7 cellular contexts compared by ENCODE assay signal in the genomic region with DNA sequence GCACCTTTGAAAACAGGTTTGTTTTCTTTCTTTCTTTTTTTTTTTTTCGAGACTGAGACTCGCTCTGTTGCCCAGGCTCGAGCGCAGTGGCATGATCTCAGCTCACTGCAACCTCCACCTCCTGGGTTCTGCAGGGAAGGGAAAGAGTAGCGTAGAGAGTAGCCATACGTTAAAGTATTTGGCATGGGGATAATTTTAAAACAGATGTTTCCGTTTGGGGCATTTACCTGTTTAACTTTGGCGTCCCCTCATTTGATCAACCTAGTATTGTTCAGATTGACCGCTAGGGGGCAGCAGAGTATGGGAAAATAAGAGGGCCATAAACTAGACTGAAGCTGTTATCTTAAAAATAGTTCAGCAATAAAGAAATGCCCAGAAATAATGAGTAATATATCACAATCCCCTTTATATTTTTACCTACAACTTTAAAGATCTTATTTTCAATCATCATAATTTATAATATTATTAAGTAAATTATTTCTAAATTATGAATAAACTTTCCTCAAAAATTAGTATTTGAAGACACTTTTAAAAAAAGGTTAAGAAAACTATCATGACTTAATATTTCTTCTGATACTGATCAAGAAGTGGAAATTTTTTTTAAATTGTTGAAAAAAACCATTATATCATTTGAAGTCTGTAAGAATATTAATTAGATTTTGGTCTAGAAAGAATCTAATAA. TPM values are rescaled to one million over a fixed set of nuclear protein-coding genes. Genes with fewer than 3 reads are reported as not detected.
DNase-seq lines count a peak whose midpoint lies in the region; ATAC-seq and TF ChIP-seq lines count a peak whose summit lies in the region.

No MANE protein-coding gene starts in this region.

- no peaks in the 10 kb centered on the region for H3K36me3 ChIP-seq in kidney epithelial cell (ENCODE audit: control insufficient read depth, insufficient read depth, low read length)

- H3K4me3 ChIP-seq in kidney epithelial cell (ENCODE audit: low read depth, low read length): peak overlapping the region; percentile 33

- peak; percentile 80 for TF ChIP-seq CTCF in VCaP (conservative IDR thresholded peaks at IDR 0.05)
- TF ChIP-seq CTCF in kidney epithelial cell (IDR thresholded peaks at IDR 0.05; ENCODE audit: insufficient read depth, low read length, poor library complexity, severe bottlenecking): peak; percentile 68

- H3K27ac ChIP-seq in VCaP (no peak overlapping the region), caudate nucleus (ENCODE audit: low read depth, low read length) (no peak overlapping the region)

- H3K27me3 ChIP-seq in kidney epithelial cell (ENCODE audit: control insufficient read depth, insufficient read depth, low read length): no peaks in the 10 kb centered on the region

- ATAC-seq in GM18499 (IDR thresholded peaks at IDR 0.05; ENCODE audit: insufficient read depth, unreplicated experiment): peak; percentile 68
- ATAC-seq in HG02885 (IDR thresholded peaks at IDR 0.05; ENCODE audit: poor library complexity, unreplicated experiment): peak; percentile 91

- DNase-seq in NCI-H2107 treated with DMSO at 0.1 percent for 48 hours (lab: John Stamatoyannopoulos, UW; ENCODE audit: unreplicated experiment) (peak; percentile 51), caudate nucleus (lab: John Stamatoyannopoulos, UW) (peak in 38 of 61 donors; percentile 2 to 52 (median 20)), kidney epithelial cell (ENCODE audit: low read depth) (peak; percentile 12)
- DNase-seq in stimulated activated CD4-positive, alpha-beta T cell treated with anti-CD3 and anti-CD28 coated beads, Interleukin-2, amount 100 ng/mL, for 4 hours (ENCODE audit: low read depth): peak; percentile 50

RNA-seq across cellular contexts. Expression of a gene that starts 7.6 kb away (rescaled TPM):
- not detected in 2 replicates for total RNA-seq in kidney epithelial cell

RNA-seq across cellular contexts. Expression of a gene that starts 17.5 kb away (rescaled TPM):
- 35.8 and 42.2 TPM in 2 replicates for total RNA-seq in kidney epithelial cell

RNA-seq across cellular contexts. Expression of a gene that starts 22.0 kb away (rescaled TPM):
- not detected in 2 replicates for total RNA-seq in kidney epithelial cell

RNA-seq across cellular contexts. Expression of a gene that starts 39.7 kb away (rescaled TPM):
- total RNA-seq in kidney epithelial cell: not detected in 2 replicates

RNA-seq across cellular contexts. Expression of a gene that starts 59.1 kb away (rescaled TPM):
- total RNA-seq in kidney epithelial cell: not detected in 2 replicates
